2 cellular contexts compared by ENCODE assay signal in genomic region chr12:51177897-51178296, GRCh38.
TF ChIP-seq lines count a peak whose summit lies in the region.

No MANE protein-coding gene starts in this region.

TF ChIP-seq in HepG2, 621 proteins besides CTCF, POLR2A, EP300 and RAD21:
- peak in 1 of 2 experiments; percentile 28; a peak in 1 of 4 replicates for TF ChIP-seq NR2F1 (CRISPR knock-in tag; IDR thresholded peaks at IDR 0.05)
- TF ChIP-seq ATF7-NPFF (CRISPR knock-in tag; IDR thresholded peaks at IDR 0.05; ENCODE audit: low read depth), result no peak
- no peak for TF ChIP-seq MED8 (CRISPR knock-in tag; IDR thresholded peaks at IDR 0.05; ENCODE audit: insufficient replicate concordance)
- TF ChIP-seq GATA4 (IDR thresholded peaks at IDR 0.05; ENCODE audit: borderline replicate concordance, low read depth), result no peak
- no peak for TF ChIP-seq CEBPB (IDR thresholded peaks at IDR 0.05; ENCODE audit: borderline replicate concordance, low read depth, low read length)
- peak; percentile 62; the same call in 1 of the 2 replicates for TF ChIP-seq ZBTB40 (IDR thresholded peaks at IDR 0.05)
- TF ChIP-seq ZBTB40 (CRISPR knock-in tag; IDR thresholded peaks at IDR 0.05), result no peak
- no peak for TF ChIP-seq REPIN1 (CRISPR knock-in tag; IDR thresholded peaks at IDR 0.05; ENCODE audit: borderline replicate concordance, low read depth)

TF ChIP-seq in K562, 482 proteins besides CTCF, POLR2A, EP300 and RAD21:
- TF ChIP-seq ELF1 (tag; IDR thresholded peaks at IDR 0.05) (no peak), ZBTB40 (IDR thresholded peaks at IDR 0.05) (no peak), ZBTB40 (CRISPR knock-in tag; IDR thresholded peaks at IDR 0.05) (peak; percentile 60; the same call in 1 of the 2 replicates)
